ENCODE assay signal across 1 cellular context in the genomic region with DNA sequence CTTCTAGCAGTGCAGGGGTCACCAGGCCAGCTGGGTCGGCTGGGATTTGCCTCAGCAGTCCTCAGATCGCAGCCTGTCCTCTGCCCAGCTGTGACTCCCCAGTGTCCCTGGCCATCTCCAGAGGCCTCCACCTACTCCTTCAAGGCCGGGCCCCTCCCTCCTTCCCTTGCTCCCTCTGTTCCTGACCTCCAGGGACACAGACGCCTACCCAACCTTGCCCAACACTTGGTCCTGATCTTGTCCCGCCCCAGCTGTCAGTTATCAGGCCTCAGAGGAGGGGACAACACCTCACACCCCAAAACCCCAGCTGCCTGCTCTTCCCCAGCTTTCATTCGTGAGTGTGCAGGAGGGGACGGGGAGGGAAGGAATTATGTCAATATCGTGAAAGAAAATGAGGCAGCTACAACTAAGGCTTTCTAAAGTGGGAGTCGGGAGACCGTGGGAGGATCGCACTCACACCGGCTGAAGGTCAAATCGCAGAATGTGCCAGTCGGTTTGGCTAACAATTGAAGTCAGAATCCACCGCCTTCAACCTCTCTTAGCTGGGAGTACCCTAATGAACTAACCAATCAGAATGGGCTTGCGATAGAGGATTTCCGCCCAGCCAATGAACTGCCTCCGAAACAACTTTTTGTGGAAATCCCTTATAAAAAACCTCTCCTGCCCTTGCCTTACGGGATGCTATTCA.
TF ChIP-seq lines count a peak whose summit lies in the region.

No MANE protein-coding gene starts in this region.

TF ChIP-seq in HepG2, 621 proteins besides CTCF, POLR2A, EP300 and RAD21:
- no peak for TF ChIP-seq ZFP41 (CRISPR knock-in tag; IDR thresholded peaks at IDR 0.05; ENCODE audit: borderline replicate concordance)
- no peak for TF ChIP-seq ZNF772 (CRISPR knock-in tag; IDR thresholded peaks at IDR 0.05)
- no peak for TF ChIP-seq SMAD9 (CRISPR knock-in tag; IDR thresholded peaks at IDR 0.05)
- TF ChIP-seq ZNF883 (CRISPR knock-in tag; IDR thresholded peaks at IDR 0.05; ENCODE audit: not compliant biosample characterization) = no peak
- no peak for TF ChIP-seq IRF2 (CRISPR knock-in tag; IDR thresholded peaks at IDR 0.05)
- TF ChIP-seq ZFP1 (CRISPR knock-in tag; IDR thresholded peaks at IDR 0.05) = no peak
- no peak for TF ChIP-seq KAT7 (CRISPR knock-in tag; IDR thresholded peaks at IDR 0.05; ENCODE audit: borderline replicate concordance)
- no peak for TF ChIP-seq ZNF3 (CRISPR knock-in tag; IDR thresholded peaks at IDR 0.05)
- TF ChIP-seq ZNF17 (CRISPR knock-in tag; IDR thresholded peaks at IDR 0.05) = no peak
- no peak for TF ChIP-seq ETV5 (CRISPR knock-in tag; IDR thresholded peaks at IDR 0.05; ENCODE audit: borderline replicate concordance)
- no peak for TF ChIP-seq ZNF614 (CRISPR knock-in tag; IDR thresholded peaks at IDR 0.05; ENCODE audit: borderline replicate concordance)
- no peak for TF ChIP-seq NFE2 (CRISPR knock-in tag; IDR thresholded peaks at IDR 0.05)
- no peak for TF ChIP-seq JUNB (CRISPR knock-in tag; IDR thresholded peaks at IDR 0.05; ENCODE audit: borderline replicate concordance)
